In the genomic region with DNA sequence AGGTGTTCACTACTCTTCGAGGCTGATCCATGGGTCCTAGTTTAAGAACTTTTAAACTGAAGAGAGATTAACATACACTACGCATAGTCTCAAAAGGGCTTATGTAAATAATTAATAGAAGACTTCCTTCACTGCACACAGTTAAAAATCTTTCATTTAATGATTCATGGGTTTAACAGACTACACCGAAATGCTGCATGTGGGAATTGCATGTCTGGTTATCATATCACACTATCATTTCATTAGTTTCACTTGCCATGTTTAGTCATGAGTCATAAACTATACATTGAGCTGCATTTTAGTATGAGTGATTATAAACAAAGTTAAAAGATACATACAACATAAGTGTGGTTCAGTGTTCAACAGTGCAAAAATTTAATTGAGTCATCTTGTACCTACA, we compare ENCODE assay signal across 9 cellular contexts. TPM values are rescaled to one million over a fixed set of nuclear protein-coding genes. Genes with fewer than 3 reads are reported as not detected.
DNase-seq lines count a peak whose midpoint lies in the region; ATAC-seq and TF ChIP-seq lines count a peak whose summit lies in the region.
"Had no signal": no experiment of that assay in that cellular context is flagged by ENCODE, and none has a peak within 500 bp of the region (broad histone marks: within the 10 kb centered on the region; RNA-seq: fewer than 3 reads in every experiment).

No MANE protein-coding gene starts in this region.

- 0 out of 2 replicates have a peak, but pooled peaks cover 2% of the 10 kb centered on the region for H4K20me1 ChIP-seq in GM23248 (ENCODE audit: insufficient read depth)

- ATAC-seq in GM18861 (IDR thresholded peaks at IDR 0.05; ENCODE audit: unreplicated experiment) (peak; percentile 97), HG03571 (IDR thresholded peaks at IDR 0.05; ENCODE audit: unreplicated experiment) (peak; percentile 92), left lung (peak; percentile 11)

- peak overlapping the region; percentile 64 for H3K27ac ChIP-seq in GM23248
- no peak overlapping the region for H3K27ac ChIP-seq in left lung
- H3K27ac ChIP-seq in colonic mucosa = no peak overlapping the region
- H3K27ac ChIP-seq in esophagus squamous epithelium = no peak overlapping the region

- TF ChIP-seq CTCF in left lung (IDR thresholded peaks at IDR 0.05) = no peak
- TF ChIP-seq CTCF in colonic mucosa (IDR thresholded peaks at IDR 0.05) = no peak
- TF ChIP-seq CTCF in esophagus squamous epithelium (IDR thresholded peaks at IDR 0.05) = no peak

- H3K4me2 ChIP-seq in GM23248 (ENCODE audit: unreplicated experiment) = no peak overlapping the region

- H3K27me3 ChIP-seq in GM23248 (replicated peaks; ENCODE audit: insufficient read depth) (no peaks in the 10 kb centered on the region), left lung (no peaks in the 10 kb centered on the region), colonic mucosa (no peaks in the 10 kb centered on the region), esophagus squamous epithelium (no peaks in the 10 kb centered on the region)

- peaks cover 87% of the 10 kb centered on the region for H3F3A ChIP-seq in GM23248 (ENCODE audit: insufficient read depth)

- in situ Hi-C loops in GM23248 (cut with MboI) = no loop called here

- H3K36me3 ChIP-seq in GM23248 (ENCODE audit: low read depth) = peaks cover 91% of the 10 kb centered on the region
- peaks cover 0 to 46% of the 10 kb centered on the region in 2 donors for H3K36me3 ChIP-seq in left lung
- H3K36me3 ChIP-seq in colonic mucosa = no peaks in the 10 kb centered on the region
- H3K36me3 ChIP-seq in esophagus squamous epithelium = peaks cover 0 to 60% (median 0%) of the 10 kb centered on the region in 3 donors

- H3K9ac ChIP-seq in GM23248 = no peak overlapping the region
- no peak overlapping the region for H3K9ac ChIP-seq in colonic mucosa (ENCODE audit: low read depth in 2 of 2, low read length in 2 of 2)

- peaks cover 97% of the 10 kb centered on the region for H3K79me2 ChIP-seq in GM23248 (ENCODE audit: insufficient read depth)

- H2AFZ ChIP-seq in GM23248 = no peak overlapping the region

- intact Hi-C loops in left lung (cut with DNase I) (no loop called here), colonic mucosa (cut with DNase I) (no loop called here), esophagus squamous epithelium (cut with DNase I) (no loop called here)

- DNase-seq in GM23248 = no peak
- DNase-seq in left lung = no peak
- no peak for DNase-seq in colonic mucosa
- no peak for DNase-seq in DMS114 treated with DMSO at 0.1 percent for 48 hours (lab: John Stamatoyannopoulos, UW; ENCODE audit: unreplicated experiment)
- no peak for DNase-seq in esophagus squamous epithelium (lab: John Stamatoyannopoulos, UW)
- no peak for DNase-seq in NCI-H1694 (lab: John Stamatoyannopoulos, UW)
- DNase-seq: RPMI8226 had no signal

- peaks cover 34% of the 10 kb centered on the region for H3K4me1 ChIP-seq in GM23248 (ENCODE audit: insufficient read depth)
- peaks cover 16 to 17% of the 10 kb centered on the region in 2 donors for H3K4me1 ChIP-seq in left lung
- H3K4me1 ChIP-seq in colonic mucosa = no peaks in the 10 kb centered on the region
- H3K4me1 ChIP-seq in esophagus squamous epithelium = no peaks in the 10 kb centered on the region

- TF ChIP-seq POLR2A in esophagus squamous epithelium (IDR thresholded peaks at IDR 0.05) = no peak

- no peaks in the 10 kb centered on the region for H3K9me2 ChIP-seq in GM23248 (ENCODE audit: insufficient read depth)

- H3K4me3 ChIP-seq in GM23248 (no peak overlapping the region), left lung (no peak overlapping the region), colonic mucosa (no peak overlapping the region), esophagus squamous epithelium (no peak overlapping the region)

- WGBS in GM23248 (ENCODE audit: low coverage in 1 of 2, low lambda C conversion rate in 2 of 2, missing lambda C conversion rate in 2 of 2), 2 experiments = 89 to 92% methylated on average over 3 of the region's 3 CpGs
- WGBS in esophagus squamous epithelium, 2 donors = 75 to 79% methylated on average over 3 of the region's 3 CpGs

- H3K9me3 ChIP-seq in GM23248 (ENCODE audit: low read depth) (no peaks in the 10 kb centered on the region), left lung (no peaks in the 10 kb centered on the region), colonic mucosa (no peaks in the 10 kb centered on the region), esophagus squamous epithelium (no peaks in the 10 kb centered on the region)

RNA-seq across cellular contexts. Expression of a gene that starts 31.2 kb away (rescaled TPM):
- 362 and 426 TPM in 2 replicates for total RNA-seq in GM23248 (2014; rRNA removed; shearing (Covaris generic))
- polyA plus RNA-seq in GM23248 (2016; fragmentation: Nextera tagmentation; extraction: Ambion mirVana) = 81.0 and 96.0 TPM in 2 replicates
- 100 to 1,000 TPM; 192 to 346 TPM for total RNA-seq in left lung
- total RNA-seq in colonic mucosa = 10 to 100 TPM; 50.5 to 72.3 TPM
- 10 to 100 TPM; 22.0 to 84.1 (median 45.9) TPM for total RNA-seq in esophagus squamous epithelium

Comparison
In these comparisons a context has a peak if more than half of its experiments do, and no peak if none do; other contexts are left out.
1. ATAC-seq: peak in every context shown above with its lines; median percentile 97 in GM18861; 92 in HG03571; 11 in left lung.